Comparison of ENCODE assay signal across 9 cellular contexts in genomic region chr3:135106445-135106844, GRCh38.
DNase-seq lines count a peak whose midpoint lies in the region; ATAC-seq lines count a peak whose summit lies in the region.
"Had no signal": no experiment of that assay in that cellular context is flagged by ENCODE, and none has a peak within 500 bp of the region (broad histone marks: within the 10 kb centered on the region; RNA-seq: fewer than 3 reads in every experiment).

No MANE protein-coding gene starts in this region.

- ATAC-seq in left colon (peak; percentile 99), HG03460 (IDR thresholded peaks at IDR 0.05; ENCODE audit: unreplicated experiment) (no peak), esophagus mucosa (no peak)

- intact Hi-C loops in left colon (cut with DNase I, micrococcal nuclease) = no loop called here

- DNase-seq in DMS53 treated with DMSO at 0.1 percent for 48 hours (lab: John Stamatoyannopoulos, UW; ENCODE audit: unreplicated experiment) = peak; percentile 90
- peak; percentile 88 for DNase-seq in HT-29 (ENCODE audit: low spot score)
- peak; percentile 38 for DNase-seq in SW480 (ENCODE audit: low spot score)
- DNase-seq in left colon = peak; percentile 68 to 78
- DNase-seq in HPDE6-E6E7 (ENCODE audit: extremely low spot score) = no peak
- DNase-seq in hypothalamus (lab: John Stamatoyannopoulos, UW) = no peak
- DNase-seq: activated T-cell treated with anti-CD3 and anti-CD28 coated beads, Interleukin-2, amount 50 U/mL, for 24 hours had no signal

Comparison
In these comparisons a context has a peak if more than half of its experiments do, and no peak if none do; other contexts are left out.
1. DNase-seq: peak in DMS53 treated with DMSO at 0.1 percent for 48 hours (single experiment), HT-29 (single experiment), SW480 (single experiment) and left colon (2 of 2); none in HPDE6-E6E7 (single experiment) and hypothalamus (0 of 51).